1 cellular context compared by ENCODE assay signal in the genomic region with DNA sequence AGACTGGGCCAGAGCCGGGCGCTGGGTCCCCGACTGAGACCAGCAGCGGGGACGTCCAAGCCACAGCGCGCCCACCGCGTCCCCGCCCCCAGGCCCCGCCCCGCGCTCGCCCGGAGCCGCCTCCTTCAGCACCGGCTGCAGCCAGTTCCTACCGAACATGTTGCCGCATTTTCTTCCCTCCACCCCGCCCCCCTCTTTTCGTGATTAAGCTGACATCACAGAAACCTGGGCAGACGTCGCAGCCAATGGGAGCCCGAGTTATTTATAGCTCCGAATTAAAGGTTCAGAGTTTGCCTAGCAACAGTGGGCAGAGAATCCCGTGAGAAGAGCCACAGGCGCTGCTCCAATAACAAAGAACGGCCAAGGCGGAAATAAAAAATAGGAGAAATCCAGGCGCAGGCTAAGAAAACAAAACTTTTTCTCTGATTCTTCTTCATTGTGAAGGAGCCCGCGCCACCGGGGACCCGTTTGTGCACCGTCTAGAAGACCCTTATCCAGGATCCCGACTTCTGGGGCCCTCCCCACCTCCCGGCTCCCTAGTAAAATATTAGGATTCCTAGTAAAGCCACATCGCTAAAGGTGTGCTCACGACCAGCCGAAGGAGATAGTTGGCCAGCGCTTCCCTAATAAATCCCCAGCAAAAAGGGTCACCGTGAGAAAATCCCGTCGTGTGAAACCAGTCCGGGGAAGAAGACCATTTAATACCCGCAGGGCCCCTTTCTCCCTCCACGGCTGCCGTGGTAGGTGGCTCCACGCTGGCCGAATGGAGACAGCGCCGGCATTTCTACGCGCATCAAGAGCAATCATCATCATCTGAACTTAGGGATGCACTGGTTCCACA.
TF ChIP-seq lines count a peak whose summit lies in the region.

No MANE protein-coding gene starts in this region.

TF ChIP-seq in HepG2, 621 proteins besides CTCF, POLR2A, EP300 and RAD21 (continued from another document and continues in another):
- TF ChIP-seq, protein P1, sequence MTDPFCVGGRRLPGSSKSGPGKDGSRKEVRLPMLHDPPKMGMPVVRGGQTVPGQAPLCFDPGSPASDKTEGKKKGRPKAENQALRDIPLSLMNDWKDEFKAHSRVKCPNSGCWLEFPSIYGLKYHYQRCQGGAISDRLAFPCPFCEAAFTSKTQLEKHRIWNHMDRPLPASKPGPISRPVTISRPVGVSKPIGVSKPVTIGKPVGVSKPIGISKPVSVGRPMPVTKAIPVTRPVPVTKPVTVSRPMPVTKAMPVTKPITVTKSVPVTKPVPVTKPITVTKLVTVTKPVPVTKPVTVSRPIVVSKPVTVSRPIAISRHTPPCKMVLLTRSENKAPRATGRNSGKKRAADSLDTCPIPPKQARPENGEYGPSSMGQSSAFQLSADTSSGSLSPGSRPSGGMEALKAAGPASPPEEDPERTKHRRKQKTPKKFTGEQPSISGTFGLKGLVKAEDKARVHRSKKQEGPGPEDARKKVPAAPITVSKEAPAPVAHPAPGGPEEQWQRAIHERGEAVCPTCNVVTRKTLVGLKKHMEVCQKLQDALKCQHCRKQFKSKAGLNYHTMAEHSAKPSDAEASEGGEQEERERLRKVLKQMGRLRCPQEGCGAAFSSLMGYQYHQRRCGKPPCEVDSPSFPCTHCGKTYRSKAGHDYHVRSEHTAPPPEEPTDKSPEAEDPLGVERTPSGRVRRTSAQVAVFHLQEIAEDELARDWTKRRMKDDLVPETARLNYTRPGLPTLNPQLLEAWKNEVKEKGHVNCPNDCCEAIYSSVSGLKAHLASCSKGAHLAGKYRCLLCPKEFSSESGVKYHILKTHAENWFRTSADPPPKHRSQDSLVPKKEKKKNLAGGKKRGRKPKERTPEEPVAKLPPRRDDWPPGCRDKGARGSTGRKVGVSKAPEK (CRISPR knock-in tag; IDR thresholded peaks at IDR 0.05; ENCODE audit: borderline replicate concordance), result no peak
- TF ChIP-seq ZNF205 (CRISPR knock-in tag; IDR thresholded peaks at IDR 0.05) (no peak), NFYC (CRISPR knock-in tag; IDR thresholded peaks at IDR 0.05) (peak; percentile 69), ASH2L (IDR thresholded peaks at IDR 0.05; ENCODE audit: insufficient read length, low read depth, low read length) (peak; percentile 71), ZNF343 (CRISPR knock-in tag; IDR thresholded peaks at IDR 0.05) (no peak), PHF5A (CRISPR knock-in tag; IDR thresholded peaks at IDR 0.05; ENCODE audit: low read depth, unreplicated experiment) (no peak), ZNF788 (CRISPR knock-in tag; IDR thresholded peaks at IDR 0.05; ENCODE audit: borderline replicate concordance) (no peak), ZNF546 (CRISPR knock-in tag; conservative IDR thresholded peaks at IDR 0.05) (no peak), ZNF790 (CRISPR knock-in tag; IDR thresholded peaks at IDR 0.05; ENCODE audit: borderline replicate concordance) (no peak), POGZ (CRISPR knock-in tag; IDR thresholded peaks at IDR 0.05) (0 out of 2 replicates have a peak, but pooled peaks have one; percentile 19), TOPORS (CRISPR knock-in tag; IDR thresholded peaks at IDR 0.05) (no peak), CREM (IDR thresholded peaks at IDR 0.05) (peak; percentile 62), CREM (CRISPR knock-in tag; IDR thresholded peaks at IDR 0.05) (no peak), EEA1 (CRISPR knock-in tag; IDR thresholded peaks at IDR 0.05; ENCODE audit: borderline replicate concordance) (no peak), ZNF207 (IDR thresholded peaks at IDR 0.05; ENCODE audit: borderline replicate concordance) (no peak), WIZ (CRISPR knock-in tag; IDR thresholded peaks at IDR 0.05) (no peak), HOXA5 (CRISPR knock-in tag; IDR thresholded peaks at IDR 0.05) (no peak), ZNF7 (CRISPR knock-in tag; IDR thresholded peaks at IDR 0.05) (no peak), ISL2 (CRISPR knock-in tag; IDR thresholded peaks at IDR 0.05) (no peak), TGIF2 (CRISPR knock-in tag; IDR thresholded peaks at IDR 0.05) (peak; percentile 15; the same call in 1 of the 2 replicates), DMAP1 (CRISPR knock-in tag; IDR thresholded peaks at IDR 0.05) (peak; percentile 63; the same call in 1 of the 2 replicates), REL (CRISPR knock-in tag; conservative IDR thresholded peaks at IDR 0.05) (no peak), ZNF562 (CRISPR knock-in tag; IDR thresholded peaks at IDR 0.05; ENCODE audit: borderline replicate concordance) (no peak), JUN (CRISPR knock-in tag; IDR thresholded peaks at IDR 0.05) (no peak), ADNP (CRISPR knock-in tag; IDR thresholded peaks at IDR 0.05) (no peak), MYC (CRISPR knock-in tag; IDR thresholded peaks at IDR 0.05; ENCODE audit: borderline replicate concordance) (peak; percentile 25; the same call in 1 of the 2 replicates), XRCC5 (optimal IDR thresholded peaks at IDR 0.05; ENCODE audit: low read length) (no peak), MAFK (conservative IDR thresholded peaks at IDR 0.05 in 1 of 2, IDR thresholded peaks at IDR 0.05 in 1 of 2; ENCODE audit: low read length in 2 of 2) (peak; percentile 84 to 98), ZNF234 (CRISPR knock-in tag; conservative IDR thresholded peaks at IDR 0.05) (no peak), THYN1 (CRISPR knock-in tag; IDR thresholded peaks at IDR 0.05; ENCODE audit: borderline replicate concordance, low read depth) (no peak), TBX3 (IDR thresholded peaks at IDR 0.05; ENCODE audit: borderline replicate concordance) (no peak), PHF21A (CRISPR knock-in tag; IDR thresholded peaks at IDR 0.05) (peak; percentile 61; the same call in 1 of the 2 replicates), ARID2 (CRISPR knock-in tag; IDR thresholded peaks at IDR 0.05; ENCODE audit: borderline replicate concordance) (no peak), ZNF121 (CRISPR knock-in tag; IDR thresholded peaks at IDR 0.05) (no peak), MEIS1 (CRISPR knock-in tag; IDR thresholded peaks at IDR 0.05; ENCODE audit: borderline replicate concordance) (no peak), TBX2 (CRISPR knock-in tag; IDR thresholded peaks at IDR 0.05; ENCODE audit: borderline replicate concordance) (0 out of 2 replicates have a peak, but pooled peaks have one; percentile 36)
- TF ChIP-seq, protein P2, sequence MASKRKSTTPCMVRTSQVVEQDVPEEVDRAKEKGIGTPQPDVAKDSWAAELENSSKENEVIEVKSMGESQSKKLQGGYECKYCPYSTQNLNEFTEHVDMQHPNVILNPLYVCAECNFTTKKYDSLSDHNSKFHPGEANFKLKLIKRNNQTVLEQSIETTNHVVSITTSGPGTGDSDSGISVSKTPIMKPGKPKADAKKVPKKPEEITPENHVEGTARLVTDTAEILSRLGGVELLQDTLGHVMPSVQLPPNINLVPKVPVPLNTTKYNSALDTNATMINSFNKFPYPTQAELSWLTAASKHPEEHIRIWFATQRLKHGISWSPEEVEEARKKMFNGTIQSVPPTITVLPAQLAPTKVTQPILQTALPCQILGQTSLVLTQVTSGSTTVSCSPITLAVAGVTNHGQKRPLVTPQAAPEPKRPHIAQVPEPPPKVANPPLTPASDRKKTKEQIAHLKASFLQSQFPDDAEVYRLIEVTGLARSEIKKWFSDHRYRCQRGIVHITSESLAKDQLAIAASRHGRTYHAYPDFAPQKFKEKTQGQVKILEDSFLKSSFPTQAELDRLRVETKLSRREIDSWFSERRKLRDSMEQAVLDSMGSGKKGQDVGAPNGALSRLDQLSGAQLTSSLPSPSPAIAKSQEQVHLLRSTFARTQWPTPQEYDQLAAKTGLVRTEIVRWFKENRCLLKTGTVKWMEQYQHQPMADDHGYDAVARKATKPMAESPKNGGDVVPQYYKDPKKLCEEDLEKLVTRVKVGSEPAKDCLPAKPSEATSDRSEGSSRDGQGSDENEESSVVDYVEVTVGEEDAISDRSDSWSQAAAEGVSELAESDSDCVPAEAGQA (IDR thresholded peaks at IDR 0.05; ENCODE audit: low read depth), result no peak
- TF ChIP-seq, protein P2 (CRISPR knock-in tag; IDR thresholded peaks at IDR 0.05; ENCODE audit: borderline replicate concordance), result no peak
- TF ChIP-seq, protein P3, sequence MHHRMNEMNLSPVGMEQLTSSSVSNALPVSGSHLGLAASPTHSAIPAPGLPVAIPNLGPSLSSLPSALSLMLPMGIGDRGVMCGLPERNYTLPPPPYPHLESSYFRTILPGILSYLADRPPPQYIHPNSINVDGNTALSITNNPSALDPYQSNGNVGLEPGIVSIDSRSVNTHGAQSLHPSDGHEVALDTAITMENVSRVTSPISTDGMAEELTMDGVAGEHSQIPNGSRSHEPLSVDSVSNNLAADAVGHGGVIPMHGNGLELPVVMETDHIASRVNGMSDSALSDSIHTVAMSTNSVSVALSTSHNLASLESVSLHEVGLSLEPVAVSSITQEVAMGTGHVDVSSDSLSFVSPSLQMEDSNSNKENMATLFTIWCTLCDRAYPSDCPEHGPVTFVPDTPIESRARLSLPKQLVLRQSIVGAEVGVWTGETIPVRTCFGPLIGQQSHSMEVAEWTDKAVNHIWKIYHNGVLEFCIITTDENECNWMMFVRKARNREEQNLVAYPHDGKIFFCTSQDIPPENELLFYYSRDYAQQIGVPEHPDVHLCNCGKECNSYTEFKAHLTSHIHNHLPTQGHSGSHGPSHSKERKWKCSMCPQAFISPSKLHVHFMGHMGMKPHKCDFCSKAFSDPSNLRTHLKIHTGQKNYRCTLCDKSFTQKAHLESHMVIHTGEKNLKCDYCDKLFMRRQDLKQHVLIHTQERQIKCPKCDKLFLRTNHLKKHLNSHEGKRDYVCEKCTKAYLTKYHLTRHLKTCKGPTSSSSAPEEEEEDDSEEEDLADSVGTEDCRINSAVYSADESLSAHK (CRISPR knock-in tag; IDR thresholded peaks at IDR 0.05; ENCODE audit: borderline replicate concordance), result no peak
- TF ChIP-seq, protein P4, sequence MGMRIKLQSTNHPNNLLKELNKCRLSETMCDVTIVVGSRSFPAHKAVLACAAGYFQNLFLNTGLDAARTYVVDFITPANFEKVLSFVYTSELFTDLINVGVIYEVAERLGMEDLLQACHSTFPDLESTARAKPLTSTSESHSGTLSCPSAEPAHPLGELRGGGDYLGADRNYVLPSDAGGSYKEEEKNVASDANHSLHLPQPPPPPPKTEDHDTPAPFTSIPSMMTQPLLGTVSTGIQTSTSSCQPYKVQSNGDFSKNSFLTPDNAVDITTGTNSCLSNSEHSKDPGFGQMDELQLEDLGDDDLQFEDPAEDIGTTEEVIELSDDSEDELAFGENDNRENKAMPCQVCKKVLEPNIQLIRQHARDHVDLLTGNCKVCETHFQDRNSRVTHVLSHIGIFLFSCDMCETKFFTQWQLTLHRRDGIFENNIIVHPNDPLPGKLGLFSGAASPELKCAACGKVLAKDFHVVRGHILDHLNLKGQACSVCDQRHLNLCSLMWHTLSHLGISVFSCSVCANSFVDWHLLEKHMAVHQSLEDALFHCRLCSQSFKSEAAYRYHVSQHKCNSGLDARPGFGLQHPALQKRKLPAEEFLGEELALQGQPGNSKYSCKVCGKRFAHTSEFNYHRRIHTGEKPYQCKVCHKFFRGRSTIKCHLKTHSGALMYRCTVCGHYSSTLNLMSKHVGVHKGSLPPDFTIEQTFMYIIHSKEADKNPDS (CRISPR knock-in tag; IDR thresholded peaks at IDR 0.05), result no peak
- TF ChIP-seq, protein P5, sequence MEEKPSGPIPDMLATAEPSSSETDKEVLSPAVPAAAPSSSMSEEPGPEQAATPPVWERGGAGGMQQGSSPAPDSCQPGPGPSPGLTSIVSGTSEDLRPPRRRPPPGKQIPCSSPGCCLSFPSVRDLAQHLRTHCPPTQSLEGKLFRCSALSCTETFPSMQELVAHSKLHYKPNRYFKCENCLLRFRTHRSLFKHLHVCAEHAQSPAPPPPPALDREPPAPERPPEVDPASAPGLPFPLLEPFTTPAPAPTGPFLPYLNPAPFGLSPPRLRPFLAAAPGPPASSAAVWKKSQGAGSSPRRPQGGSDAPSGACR (CRISPR knock-in tag; IDR thresholded peaks at IDR 0.05), result no peak
- TF ChIP-seq, protein P6, sequence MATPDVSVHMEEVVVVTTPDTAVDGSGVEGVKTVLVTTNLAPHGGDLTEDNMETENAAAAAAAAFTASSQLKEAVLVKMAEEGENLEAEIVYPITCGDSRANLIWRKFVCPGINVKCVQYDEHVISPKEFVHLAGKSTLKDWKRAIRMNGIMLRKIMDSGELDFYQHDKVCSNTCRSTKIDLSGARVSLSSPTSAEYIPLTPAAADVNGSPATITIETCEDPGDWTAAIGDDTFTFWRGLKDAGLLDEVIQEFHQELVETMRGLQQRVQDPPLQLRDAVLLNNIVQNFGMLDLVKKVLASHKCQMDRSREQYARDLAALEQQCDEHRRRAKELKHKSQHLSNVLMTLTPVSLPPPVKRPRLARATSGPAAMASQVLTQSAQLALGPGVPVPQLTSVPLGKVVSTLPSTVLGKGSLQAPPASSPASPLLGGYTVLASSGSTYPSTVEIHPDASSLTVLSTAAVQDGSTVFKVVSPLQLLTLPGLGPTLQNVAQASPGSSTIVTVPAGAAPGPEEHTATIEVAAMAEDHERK (CRISPR knock-in tag; IDR thresholded peaks at IDR 0.05; ENCODE audit: low read depth), result no peak
- TF ChIP-seq, protein P7, sequence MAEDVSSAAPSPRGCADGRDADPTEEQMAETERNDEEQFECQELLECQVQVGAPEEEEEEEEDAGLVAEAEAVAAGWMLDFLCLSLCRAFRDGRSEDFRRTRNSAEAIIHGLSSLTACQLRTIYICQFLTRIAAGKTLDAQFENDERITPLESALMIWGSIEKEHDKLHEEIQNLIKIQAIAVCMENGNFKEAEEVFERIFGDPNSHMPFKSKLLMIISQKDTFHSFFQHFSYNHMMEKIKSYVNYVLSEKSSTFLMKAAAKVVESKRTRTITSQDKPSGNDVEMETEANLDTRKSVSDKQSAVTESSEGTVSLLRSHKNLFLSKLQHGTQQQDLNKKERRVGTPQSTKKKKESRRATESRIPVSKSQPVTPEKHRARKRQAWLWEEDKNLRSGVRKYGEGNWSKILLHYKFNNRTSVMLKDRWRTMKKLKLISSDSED (CRISPR knock-in tag; IDR thresholded peaks at IDR 0.05), result no peak
- TF ChIP-seq, protein P8, sequence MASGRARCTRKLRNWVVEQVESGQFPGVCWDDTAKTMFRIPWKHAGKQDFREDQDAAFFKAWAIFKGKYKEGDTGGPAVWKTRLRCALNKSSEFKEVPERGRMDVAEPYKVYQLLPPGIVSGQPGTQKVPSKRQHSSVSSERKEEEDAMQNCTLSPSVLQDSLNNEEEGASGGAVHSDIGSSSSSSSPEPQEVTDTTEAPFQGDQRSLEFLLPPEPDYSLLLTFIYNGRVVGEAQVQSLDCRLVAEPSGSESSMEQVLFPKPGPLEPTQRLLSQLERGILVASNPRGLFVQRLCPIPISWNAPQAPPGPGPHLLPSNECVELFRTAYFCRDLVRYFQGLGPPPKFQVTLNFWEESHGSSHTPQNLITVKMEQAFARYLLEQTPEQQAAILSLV (CRISPR knock-in tag; IDR thresholded peaks at IDR 0.05; ENCODE audit: borderline replicate concordance), result no peak
